In the genomic region with DNA sequence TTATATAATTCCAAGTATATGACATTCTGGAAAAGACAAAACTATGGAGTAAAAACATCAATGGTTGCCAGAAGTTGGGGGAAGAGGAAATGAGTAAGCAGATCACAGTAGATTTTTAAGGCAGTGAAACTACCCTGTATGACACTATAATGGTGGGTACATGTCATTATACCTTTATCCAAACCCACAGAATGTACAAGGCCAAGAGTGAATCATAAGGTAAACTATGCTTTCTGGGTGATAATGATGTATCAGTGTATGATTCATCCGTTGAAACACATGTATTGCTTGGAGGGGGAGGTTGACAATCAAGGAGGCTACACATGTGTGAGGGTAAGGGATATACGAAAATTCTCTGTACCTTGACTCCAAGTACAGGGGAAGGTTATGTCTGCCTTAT, we compare ENCODE assay signal across 14 cellular contexts.
DNase-seq lines count a peak whose midpoint lies in the region; ATAC-seq and TF ChIP-seq lines count a peak whose summit lies in the region.
"Had no signal": no experiment of that assay in that cellular context is flagged by ENCODE, and none has a peak within 500 bp of the region (broad histone marks: within the 10 kb centered on the region; RNA-seq: fewer than 3 reads in every experiment).

No MANE protein-coding gene starts in this region.

- in situ Hi-C loops in brain microvascular endothelial cell (cut with HindIII; ENCODE audit: low pct_ligation_motif_present, low sequenced_read_pairs): no loop called here

- H3K4me3 ChIP-seq in brain microvascular endothelial cell (ENCODE audit: low read depth, low read length): no peak overlapping the region
- H3K4me3 ChIP-seq in prostate gland: no peak overlapping the region
- H3K4me3 ChIP-seq: SK-N-MC had no signal

- no peaks in the 10 kb centered on the region for H3K4me1 ChIP-seq in prostate gland (replicated peaks)

- H3K27me3 ChIP-seq in brain microvascular endothelial cell (replicated peaks): no peaks in the 10 kb centered on the region
- no peaks in the 10 kb centered on the region for H3K27me3 ChIP-seq in prostate gland (replicated peaks; ENCODE audit: insufficient read depth)

- H3K36me3 Mint-ChIP-seq in activated CD4-positive, alpha-beta memory T cell treated with anti-CD3 and anti-CD28 coated beads for 36 hours: no peaks in the 10 kb centered on the region
- H3K36me3 Mint-ChIP-seq: activated naive CD4-positive, alpha-beta T cell treated with anti-CD3 and anti-CD28 coated beads, Interleukin-2, amount 50 U/mL, for 24 hours; naive B cell had no signal

- H3K36me3 ChIP-seq in brain microvascular endothelial cell (replicated peaks) (no peaks in the 10 kb centered on the region), prostate gland (no peaks in the 10 kb centered on the region)

- H3K27me3 Mint-ChIP-seq in activated CD4-positive, alpha-beta memory T cell treated with anti-CD3 and anti-CD28 coated beads for 36 hours: no peaks in the 10 kb centered on the region
- H3K27me3 Mint-ChIP-seq: activated naive CD4-positive, alpha-beta T cell treated with anti-CD3 and anti-CD28 coated beads, Interleukin-2, amount 50 U/mL, for 24 hours; naive B cell had no signal

- no peak overlapping the region for H3K4me3 Mint-ChIP-seq in activated CD4-positive, alpha-beta memory T cell treated with anti-CD3 and anti-CD28 coated beads for 36 hours
- H3K4me3 Mint-ChIP-seq: activated naive CD4-positive, alpha-beta T cell treated with anti-CD3 and anti-CD28 coated beads, Interleukin-2, amount 50 U/mL, for 24 hours; naive B cell had no signal

- no peaks in the 10 kb centered on the region for H3K4me1 Mint-ChIP-seq in activated CD4-positive, alpha-beta memory T cell treated with anti-CD3 and anti-CD28 coated beads for 36 hours (ENCODE audit: low read depth)
- H3K4me1 Mint-ChIP-seq: activated naive CD4-positive, alpha-beta T cell treated with anti-CD3 and anti-CD28 coated beads, Interleukin-2, amount 50 U/mL, for 24 hours; naive B cell had no signal

- CTCF ChIA-PET in activated CD4-positive, alpha-beta memory T cell treated with anti-CD3 and anti-CD28 coated beads for 36 hours (lab: Charles Lee): no interaction called here

- TF ChIP-seq CTCF in brain microvascular endothelial cell (IDR thresholded peaks at IDR 0.05; ENCODE audit: low read depth, low read length, missing control alignments) (no peak), prostate gland (IDR thresholded peaks at IDR 0.05) (no peak)

- intact Hi-C loops in prostate gland (cut with DNase I): no loop called here
- intact Hi-C loops in activated CD4-positive, alpha-beta memory T cell treated with anti-CD3 and anti-CD28 coated beads for 36 hours (cut with micrococcal nuclease): no loop called here

- POLR2A ChIA-PET in activated CD4-positive, alpha-beta memory T cell treated with anti-CD3 and anti-CD28 coated beads for 36 hours (lab: Charles Lee): no interaction called here

- no peaks in the 10 kb centered on the region for H3K9me3 ChIP-seq in prostate gland

- no peak for TF ChIP-seq POLR2A in prostate gland (IDR thresholded peaks at IDR 0.05)

- WGBS in prostate gland: 72% methylated on average over 2 of the region's 2 CpGs

- no peak overlapping the region for H3K27ac Mint-ChIP-seq in activated CD4-positive, alpha-beta memory T cell treated with anti-CD3 and anti-CD28 coated beads for 36 hours
- H3K27ac Mint-ChIP-seq: activated naive CD4-positive, alpha-beta T cell treated with anti-CD3 and anti-CD28 coated beads, Interleukin-2, amount 50 U/mL, for 24 hours; naive B cell had no signal

- H3K27ac ChIP-seq in brain microvascular endothelial cell: peak overlapping the region; percentile 61
- H3K27ac ChIP-seq in prostate gland: no peak overlapping the region
- H3K27ac ChIP-seq: SK-N-MC had no signal

- DNase-seq in DMS53 treated with DMSO at 0.1 percent for 48 hours (lab: John Stamatoyannopoulos, UW; ENCODE audit: unreplicated experiment): peak; percentile 50
- DNase-seq in MV-4-11 (lab: John Stamatoyannopoulos, UW): peak; percentile 80
- peak; percentile 67 for DNase-seq in brain microvascular endothelial cell
- peak; percentile 97 for DNase-seq in non-pigmented ciliary epithelial cell (ENCODE audit: low read depth)
- no peak for DNase-seq in prostate gland (ENCODE audit: low spot score)
- DNase-seq in cerebellar cortex (ENCODE audit: low spot score): no peak
- no peak for DNase-seq in activated CD4-positive, alpha-beta memory T cell treated with anti-CD3 and anti-CD28 coated beads for 36 hours
- DNase-seq: activated CD4-positive, alpha-beta T cell treated with anti-CD3 and anti-CD28 coated beads, Interleukin-2, amount 50 U/mL, for 1 hour; KBM-7; naive B cell; stimulated activated CD4-positive, alpha-beta T cell treated with anti-CD3 and anti-CD28 coated beads, Interleukin-15, amount 100 ng/mL, for 24 hours had no signal

- ATAC-seq in GM21515 (IDR thresholded peaks at IDR 0.05; ENCODE audit: unreplicated experiment): no peak

- H3K9me3 Mint-ChIP-seq in activated CD4-positive, alpha-beta memory T cell treated with anti-CD3 and anti-CD28 coated beads for 36 hours: peaks cover 2% of the 10 kb centered on the region

Comparison
In these comparisons a context has a peak if more than half of its experiments do, and no peak if none do; other contexts are left out.
1. DNase-seq: peak in DMS53 treated with DMSO at 0.1 percent for 48 hours (single experiment), MV-4-11 (single experiment), brain microvascular endothelial cell (single experiment) and non-pigmented ciliary epithelial cell (single experiment); none in prostate gland (single experiment), cerebellar cortex (single experiment) and activated CD4-positive, alpha-beta memory T cell treated with anti-CD3 and anti-CD28 coated beads for 36 hours (single experiment).